In the genomic region with DNA sequence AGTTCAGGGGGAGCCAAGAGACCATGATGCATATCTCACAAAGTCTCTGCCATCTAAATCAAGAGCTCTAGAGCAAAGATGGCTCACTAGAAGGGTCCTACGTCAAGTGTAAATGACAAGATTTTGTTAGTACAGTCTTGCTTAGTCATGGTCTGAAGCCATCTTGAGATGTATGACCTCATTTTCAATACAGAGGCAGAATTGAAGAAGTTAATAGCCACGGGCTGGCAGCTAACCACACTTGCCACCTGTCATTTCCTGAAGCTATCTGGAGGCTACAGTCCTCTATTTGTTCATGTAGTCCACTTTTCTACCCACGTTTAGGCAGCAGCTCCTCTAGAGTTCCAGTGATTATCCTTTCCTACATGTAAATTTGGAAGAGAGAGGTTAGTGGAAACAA, we compare ENCODE assay signal across 19 cellular contexts.
A peak's percentile ranks its signal among the peaks of the same experiment; 100 is the strongest.
DNase-seq lines count a peak whose midpoint lies in the region; ATAC-seq and TF ChIP-seq lines count a peak whose summit lies in the region.
"Had no signal": no experiment of that assay in that cellular context is flagged by ENCODE, and none has a peak within 500 bp of the region (broad histone marks: within the 10 kb centered on the region; RNA-seq: fewer than 3 reads in every experiment).

No MANE protein-coding gene starts in this region.

- H3K9me3 ChIP-seq in OCI-LY1 (ENCODE audit: low read length) (no peaks in the 10 kb centered on the region), osteoblast (ENCODE audit: low read depth, low read length) (peaks cover 2% of the 10 kb centered on the region)
- H3K9me3 ChIP-seq: gastroesophageal sphincter had no signal

- H3K4me1 ChIP-seq in KMS-11 (ENCODE audit: low read depth, poor library complexity, severe bottlenecking) = peaks cover 9% of the 10 kb centered on the region
- peaks cover 14% of the 10 kb centered on the region for H3K4me1 ChIP-seq in OCI-LY1 (ENCODE audit: insufficient read depth, low read length, severe bottlenecking)
- no peaks in the 10 kb centered on the region for H3K4me1 ChIP-seq in osteoblast (ENCODE audit: insufficient read depth, low read length)
- H3K4me1 ChIP-seq: gastroesophageal sphincter had no signal

- H3K9ac ChIP-seq in KMS-11 = peak overlapping the region; percentile 25; the same call in 1 of the 2 replicates
- no peak overlapping the region for H3K9ac ChIP-seq in OCI-LY1 (ENCODE audit: low read length)

- no peak overlapping the region for H3K4me3 ChIP-seq in KMS-11 (IDR thresholded peaks at IDR 0.05; ENCODE audit: insufficient read depth, low read depth, low read length)
- no peak overlapping the region for H3K4me3 ChIP-seq in OCI-LY1 (ENCODE audit: low read depth, low read length, poor library complexity, severe bottlenecking)
- no peak overlapping the region for H3K4me3 ChIP-seq in osteoblast (ENCODE audit: insufficient read depth, low read length)
- H3K4me3 ChIP-seq: gastroesophageal sphincter, skin epidermis had no signal

- H3F3A ChIP-seq in OCI-LY1 (ENCODE audit: insufficient read depth, low read length) = no peaks in the 10 kb centered on the region

- no peaks in the 10 kb centered on the region for H3K9me2 ChIP-seq in OCI-LY1 (ENCODE audit: low read depth, low read length)

- DNase-seq in NCI-H2081 (lab: John Stamatoyannopoulos, UW) (peak; percentile 7 to 54), NCI-H2081 treated with DMSO at 0.1 percent for 48 hours (lab: John Stamatoyannopoulos, UW) (no peak), osteoblast (ENCODE audit: insufficient read length, low spot score, missing footprints) (no peak), NCI-H2107 treated with DMSO at 0.1 percent for 48 hours (lab: John Stamatoyannopoulos, UW; ENCODE audit: unreplicated experiment) (no peak), substantia nigra (lab: John Stamatoyannopoulos, UW) (no peak)
- DNase-seq in stimulated activated naive B cell treated with anti-CD40 and anti-IgM and Interleukin-4, amounts not matched to agents 10 μg/mL and 1 μg/mL and 100 μg/mL, for 72 hours = peak; percentile 2
- DNase-seq: ACHN; activated CD4-positive, CD25-positive, alpha-beta regulatory T cell; activated T-cell treated with anti-CD3 and anti-CD28 coated beads, Interleukin-2, amount 50 U/mL, for 24 hours; aorta; DMS79; NCI-H2029 treated with DMSO at 0.1 percent for 48 hours; trophoblast cell had no signal

- no peaks in the 10 kb centered on the region for H4K20me1 ChIP-seq in KMS-11 (ENCODE audit: insufficient read depth)
- no peaks in the 10 kb centered on the region for H4K20me1 ChIP-seq in OCI-LY1 (ENCODE audit: insufficient read depth, low read length)
- H4K20me1 ChIP-seq in osteoblast (ENCODE audit: insufficient read depth, low read length) = no peaks in the 10 kb centered on the region

- no peak overlapping the region; the same call in 1 of the 2 replicates for H3K4me2 ChIP-seq in KMS-11
- peak overlapping the region; percentile 3; the same call in 1 of the 2 replicates for H3K4me2 ChIP-seq in OCI-LY1 (ENCODE audit: low read length)
- no peak overlapping the region for H3K4me2 ChIP-seq in osteoblast (ENCODE audit: insufficient read depth, low read length)

- H3K36me3 ChIP-seq in KMS-11 (ENCODE audit: insufficient read depth) = no peaks in the 10 kb centered on the region
- no peaks in the 10 kb centered on the region for H3K36me3 ChIP-seq in OCI-LY1 (ENCODE audit: insufficient read depth, low read length)
- no peaks in the 10 kb centered on the region for H3K36me3 ChIP-seq in osteoblast (ENCODE audit: insufficient read depth, low read length)
- H3K36me3 ChIP-seq: gastroesophageal sphincter had no signal

- H3K27me3 ChIP-seq in KMS-11 (ENCODE audit: insufficient read depth, low read depth) (no peaks in the 10 kb centered on the region), OCI-LY1 (ENCODE audit: insufficient read depth, low read length) (no peaks in the 10 kb centered on the region), osteoblast (ENCODE audit: insufficient read depth, low read length) (no peaks in the 10 kb centered on the region)
- H3K27me3 ChIP-seq: gastroesophageal sphincter had no signal

- H3K79me2 ChIP-seq in KMS-11 (ENCODE audit: insufficient read depth, low read depth) = no peaks in the 10 kb centered on the region
- no peaks in the 10 kb centered on the region for H3K79me2 ChIP-seq in OCI-LY1 (ENCODE audit: insufficient read depth, low read length)
- H3K79me2 ChIP-seq in osteoblast (ENCODE audit: insufficient read depth, low read length) = no peaks in the 10 kb centered on the region

- no peaks in the 10 kb centered on the region for H3K36me3 Mint-ChIP-seq in stimulated activated naive B cell treated with anti-CD40 and anti-IgM and Interleukin-4, amounts not matched to agents 10 μg/mL and 1 μg/mL and 100 μg/mL, for 72 hours

- peaks cover 0 to 1% of the 10 kb centered on the region in 2 donors for H3K4me1 Mint-ChIP-seq in stimulated activated naive B cell treated with anti-CD40 and anti-IgM and Interleukin-4, amounts not matched to agents 10 μg/mL and 1 μg/mL and 100 μg/mL, for 72 hours
- H3K4me1 Mint-ChIP-seq: neural crest cell had no signal

- H3K27ac Mint-ChIP-seq in stimulated activated naive B cell treated with anti-CD40 and anti-IgM and Interleukin-4, amounts not matched to agents 10 μg/mL and 1 μg/mL and 100 μg/mL, for 72 hours = no peak overlapping the region
- H3K27ac Mint-ChIP-seq: activated T-cell treated with anti-CD3 and anti-CD28 coated beads, Interleukin-2, amount 50 U/mL, for 24 hours had no signal

- H3K9me3 Mint-ChIP-seq in stimulated activated naive B cell treated with anti-CD40 and anti-IgM and Interleukin-4, amounts not matched to agents 10 μg/mL and 1 μg/mL and 100 μg/mL, for 72 hours = peaks cover 0 to 2% of the 10 kb centered on the region in 2 donors

- ATAC-seq in stimulated activated naive B cell treated with anti-CD40 and anti-IgM and Interleukin-4, amounts not matched to agents 10 μg/mL and 1 μg/mL and 100 μg/mL, for 72 hours (replicated peaks) = peak; percentile 64 to 87
- ATAC-seq: gastroesophageal sphincter had no signal

- H3K4me3 Mint-ChIP-seq in stimulated activated naive B cell treated with anti-CD40 and anti-IgM and Interleukin-4, amounts not matched to agents 10 μg/mL and 1 μg/mL and 100 μg/mL, for 72 hours = no peak overlapping the region
- H3K4me3 Mint-ChIP-seq: activated T-cell treated with anti-CD3 and anti-CD28 coated beads, Interleukin-2, amount 50 U/mL, for 24 hours; neural crest cell had no signal

- H2AFZ ChIP-seq in KMS-11 (ENCODE audit: low read depth) = peak overlapping the region; percentile 36
- H2AFZ ChIP-seq in OCI-LY1 (ENCODE audit: low read length) = peak overlapping the region; percentile 26; the same call in 1 of the 2 replicates
- no peak overlapping the region for H2AFZ ChIP-seq in osteoblast (ENCODE audit: low read length)

- H3K27ac ChIP-seq in KMS-11 (peak overlapping the region; percentile 27; the same call in 1 of the 2 replicates), OCI-LY1 (ENCODE audit: low read depth, low read length, poor library complexity, severe bottlenecking) (peak overlapping the region; percentile 47), osteoblast (ENCODE audit: low read depth, low read length) (no peak overlapping the region), substantia nigra (ENCODE audit: low read depth, low read length, poor library complexity, severe bottlenecking) (no peak overlapping the region)
- H3K27ac ChIP-seq: gastroesophageal sphincter, RWPE1, skin epidermis had no signal

- H3K27me3 Mint-ChIP-seq in stimulated activated naive B cell treated with anti-CD40 and anti-IgM and Interleukin-4, amounts not matched to agents 10 μg/mL and 1 μg/mL and 100 μg/mL, for 72 hours = no peaks in the 10 kb centered on the region
- H3K27me3 Mint-ChIP-seq: activated T-cell treated with anti-CD3 and anti-CD28 coated beads, Interleukin-2, amount 50 U/mL, for 24 hours had no signal

- TF ChIP-seq CTCF in KMS-11 (conservative IDR thresholded peaks at IDR 0.05; ENCODE audit: low read depth, low read length) (no peak), OCI-LY1 (IDR thresholded peaks at IDR 0.05; ENCODE audit: low read length) (no peak), osteoblast (IDR thresholded peaks at IDR 0.05; ENCODE audit: extremely low read depth, low read depth, low read length) (no peak)

Comparison
In these comparisons a context has a peak if more than half of its experiments do, and no peak if none do; other contexts are left out.
1. DNase-seq: peak in NCI-H2081 (2 of 2) and stimulated activated naive B cell treated with anti-CD40 and anti-IgM and Interleukin-4, amounts not matched to agents 10 μg/mL and 1 μg/mL and 100 μg/mL, for 72 hours (single experiment); none in NCI-H2081 treated with DMSO at 0.1 percent for 48 hours (single experiment), osteoblast (single experiment), NCI-H2107 treated with DMSO at 0.1 percent for 48 hours (single experiment) and substantia nigra (0 of 49).
2. H3K27ac ChIP-seq: peak in KMS-11 (single experiment) and OCI-LY1 (single experiment); none in osteoblast (single experiment) and substantia nigra (single experiment).